In the genomic region with DNA sequence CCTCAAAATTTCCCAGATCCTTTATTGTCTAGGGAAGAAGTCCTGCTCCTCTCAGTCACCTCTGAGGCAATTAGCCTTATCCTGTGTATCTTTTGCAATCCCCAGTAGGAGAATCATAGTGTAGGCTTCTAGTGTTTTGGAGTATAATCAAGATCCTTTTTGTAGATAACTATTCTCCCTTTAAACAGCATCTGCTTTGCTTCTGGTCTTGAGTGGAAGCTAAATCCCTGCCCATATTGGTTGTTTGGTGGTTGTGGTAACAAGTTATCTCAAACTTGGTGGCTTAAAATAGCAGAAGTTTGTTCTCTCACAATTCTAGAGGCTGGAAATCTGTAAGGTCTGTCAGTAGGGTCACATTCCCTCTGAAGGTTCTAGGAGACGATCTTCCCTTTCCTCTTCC, we compare ENCODE assay signal across 31 cellular contexts.
"Had no signal": no experiment of that assay in that cellular context is flagged by ENCODE, and none has a peak within 500 bp of the region (broad histone marks: within the 10 kb centered on the region; RNA-seq: fewer than 3 reads in every experiment).

No MANE protein-coding gene starts in this region.

- H3K4me3 ChIP-seq: colonic mucosa, gastroesophageal sphincter, heart left ventricle, hepatocyte, left lung, ovary, psoas muscle, sigmoid colon, skin epidermis, thyroid gland, vagina had no signal

- H3K4me1 ChIP-seq: colonic mucosa, foreskin keratinocyte, gastroesophageal sphincter, heart left ventricle, left lung, psoas muscle, sigmoid colon, thyroid gland, vagina had no signal

- ATAC-seq: esophagus mucosa; foreskin keratinocyte; gastroesophageal sphincter; heart left ventricle; left cardiac atrium; left lung; naive thymus-derived CD8-positive, alpha-beta T cell; psoas muscle; right cardiac atrium; stimulated activated naive CD8-positive, alpha-beta T cell treated with anti-CD3 and anti-CD28 coated beads, Interleukin-15, amount 100 ng/mL, for 72 hours had no signal

- H3K79me2 ChIP-seq: hepatocyte had no signal

- FAIRE-seq: islet of Langerhans had no signal

- H3K4me2 ChIP-seq: hepatocyte had no signal

- H3K36me3 ChIP-seq: colonic mucosa, gastroesophageal sphincter, heart left ventricle, left lung, ovary, sigmoid colon, thyroid gland, vagina had no signal

- H3K27ac ChIP-seq: colonic mucosa, epithelial cell of prostate, foreskin keratinocyte, gastroesophageal sphincter, heart left ventricle, hepatocyte, left lung, ovary, psoas muscle, sigmoid colon, skin epidermis, thyroid gland, vagina had no signal

- DNase-seq: colonic mucosa; effector CD8-positive, alpha-beta T cell; endodermal cell; foreskin keratinocyte; heart left ventricle; left cardiac atrium; left lung; mesendoderm; midbrain; naive thymus-derived CD8-positive, alpha-beta T cell; nephron progenitor cell; nucleus accumbens; ovary; posterior cingulate gyrus; psoas muscle; right cardiac atrium; sigmoid colon; stimulated activated CD4-positive, alpha-beta T cell treated with anti-CD3 and anti-CD28 coated beads, Interleukin-1b, Interleukin-23, amount 100 ng/mL, for 48 hours; stimulated activated CD4-positive, alpha-beta T cell treated with anti-CD3 and anti-CD28 coated beads, Interleukin-4, amount 100 ng/mL, for 1 hour; stimulated activated CD8-positive, alpha-beta memory T cell treated with anti-CD3 and anti-CD28 coated beads, Interleukin-4, amount 100 ng/mL, for 48 hours; stimulated activated naive CD4-positive, alpha-beta T cell; stimulated activated naive CD8-positive, alpha-beta T cell treated with anti-CD3 and anti-CD28 coated beads, Interleukin-15, amount 100 ng/mL, for 72 hours; thyroid gland; trophoblast cell had no signal

- H2AFZ ChIP-seq: hepatocyte had no signal

- H3K9me3 ChIP-seq: colonic mucosa, gastroesophageal sphincter, heart left ventricle, left lung, ovary, psoas muscle, sigmoid colon, thyroid gland, vagina had no signal

- H3K27me3 ChIP-seq: colonic mucosa, gastroesophageal sphincter, hepatocyte, ovary, sigmoid colon, thyroid gland, vagina had no signal
